In the genomic region with DNA sequence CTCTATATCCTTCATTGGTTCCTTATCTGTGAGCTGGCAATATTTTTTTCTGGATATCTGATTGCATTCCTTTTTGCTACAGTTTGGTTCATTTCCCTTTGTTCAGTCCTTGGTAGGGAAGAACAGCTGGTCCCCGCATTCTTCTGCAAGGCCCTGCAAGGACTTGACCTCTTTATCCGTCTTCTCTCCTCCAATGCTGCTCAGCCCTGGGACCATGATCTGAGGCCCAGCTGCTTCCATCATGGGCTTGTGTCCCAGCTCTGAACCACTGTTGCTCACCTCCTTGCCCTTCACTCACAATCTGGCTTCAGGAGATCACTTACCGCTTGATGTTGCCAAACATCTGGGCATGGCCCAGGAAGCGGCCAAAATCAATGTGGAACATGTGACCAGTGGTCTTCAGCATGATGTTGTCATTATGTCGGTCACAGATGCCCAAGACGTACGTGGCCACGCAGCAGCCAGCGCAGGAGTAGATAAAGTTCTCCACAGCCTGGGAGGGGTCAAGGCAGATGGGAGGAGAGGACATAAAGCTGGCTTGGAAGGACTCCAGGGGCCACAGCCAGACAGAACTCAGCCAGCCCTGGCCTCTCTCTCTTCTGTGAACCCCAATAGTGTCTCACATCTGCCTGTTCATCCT, we compare ENCODE assay signal across 22 cellular contexts. TPM values are rescaled to one million over a fixed set of nuclear protein-coding genes. Genes with fewer than 3 reads are reported as not detected.
DNase-seq lines count a peak whose midpoint lies in the region; ATAC-seq and TF ChIP-seq lines count a peak whose summit lies in the region.
"Had no signal": no experiment of that assay in that cellular context is flagged by ENCODE, and none has a peak within 500 bp of the region (broad histone marks: within the 10 kb centered on the region; RNA-seq: fewer than 3 reads in every experiment).

No MANE protein-coding gene starts in this region.

- whole genome bisulfite sequencing in adrenal gland, 4 donors: 76 to 84% (median 83%) methylated on average over 9 of the region's 9 CpGs

- H3K27ac ChIP-seq in adrenal gland: peak overlapping the region in 2 of 5 donors; percentile 41 to 82
- H3K27ac ChIP-seq: ovary, SJSA1 had no signal

- H3K27me3 Mint-ChIP-seq in natural killer cell treated with Interleukin-12 subunit alpha and Interleukin-12 subunit beta and Interleukin-15 and Interleukin-18, amount 100 ng/mL, for 72 hours: no peaks in the 10 kb centered on the region
- H3K27me3 Mint-ChIP-seq in natural killer cell (ENCODE audit: low read depth in 2 of 2) (no peaks in the 10 kb centered on the region), glutamatergic neuron (ENCODE audit: unreplicated experiment) (peaks cover 12% of the 10 kb centered on the region)

- H3K27ac Mint-ChIP-seq in natural killer cell treated with Interleukin-12 subunit alpha and Interleukin-12 subunit beta and Interleukin-15 and Interleukin-18, amount 100 ng/mL, for 72 hours: peak overlapping the region; percentile 32 to 38
- H3K27ac Mint-ChIP-seq in natural killer cell: no peak overlapping the region
- H3K27ac Mint-ChIP-seq in glutamatergic neuron (ENCODE audit: unreplicated experiment): peak overlapping the region; percentile 34
- H3K27ac Mint-ChIP-seq in stimulated activated effector memory CD8-positive, alpha-beta T cell treated with anti-CD3 and anti-CD28 coated beads, Interleukin-12 subunit alpha, Interleukin-12 subunit beta, amount 100 ng/mL, for 72 hours: peak overlapping the region; percentile 69
- H3K27ac Mint-ChIP-seq: activated CD8-positive, alpha-beta T cell treated with anti-CD3 and anti-CD28 coated beads, Interleukin-2, amount 10 ng/mL, durations not matched to agents 7 days and 5 days; mesothelial cell of epicardium; nephron had no signal

- TF ChIP-seq CTCF in natural killer cell (IDR thresholded peaks at IDR 0.05) (no peak), glutamatergic neuron (IDR thresholded peaks at IDR 0.05; ENCODE audit: partially characterized antibody, unreplicated experiment) (no peak), adrenal gland (IDR thresholded peaks at IDR 0.05) (no peak)

- peaks cover 0 to 40% of the 10 kb centered on the region in 2 donors for H3K36me3 ChIP-seq in adrenal gland (replicated peaks in 1 of 2)
- H3K36me3 ChIP-seq: ovary, SJSA1 had no signal

- H3K27me3 ChIP-seq in adrenal gland: no peaks in the 10 kb centered on the region
- H3K27me3 ChIP-seq: ovary had no signal

- ATAC-seq in natural killer cell treated with Interleukin-12 subunit alpha and Interleukin-12 subunit beta and Interleukin-15 and Interleukin-18, amount 100 ng/mL, for 72 hours: no peak
- no peak for ATAC-seq in natural killer cell
- no peak for ATAC-seq in stimulated activated effector memory CD8-positive, alpha-beta T cell treated with anti-CD3 and anti-CD28 coated beads, Interleukin-12 subunit alpha, Interleukin-12 subunit beta, amount 100 ng/mL, for 72 hours
- ATAC-seq: activated CD8-positive, alpha-beta T cell treated with anti-CD3 and anti-CD28 coated beads, Interleukin-2, amount 10 ng/mL, durations not matched to agents 7 days and 5 days; left lobe of liver had no signal

- no peak overlapping the region for H3K4me3 ChIP-seq in adrenal gland
- H3K4me3 ChIP-seq: ovary, SJSA1 had no signal

- no peaks in the 10 kb centered on the region for H3K9me3 ChIP-seq in adrenal gland (replicated peaks in 1 of 3)
- H3K9me3 ChIP-seq: ovary, SJSA1 had no signal

- peaks cover 13% of the 10 kb centered on the region for H3K36me3 Mint-ChIP-seq in natural killer cell treated with Interleukin-12 subunit alpha and Interleukin-12 subunit beta and Interleukin-15 and Interleukin-18, amount 100 ng/mL, for 72 hours
- peaks cover 17% of the 10 kb centered on the region for H3K36me3 Mint-ChIP-seq in natural killer cell
- peaks cover 30% of the 10 kb centered on the region for H3K36me3 Mint-ChIP-seq in glutamatergic neuron (ENCODE audit: unreplicated experiment)
- H3K36me3 Mint-ChIP-seq in stimulated activated effector memory CD8-positive, alpha-beta T cell treated with anti-CD3 and anti-CD28 coated beads, Interleukin-12 subunit alpha, Interleukin-12 subunit beta, amount 100 ng/mL, for 72 hours: peaks cover 91% of the 10 kb centered on the region

- H3K4me3 Mint-ChIP-seq in natural killer cell treated with Interleukin-12 subunit alpha and Interleukin-12 subunit beta and Interleukin-15 and Interleukin-18, amount 100 ng/mL, for 72 hours: no peak overlapping the region
- no peak overlapping the region for H3K4me3 Mint-ChIP-seq in natural killer cell
- no peak overlapping the region for H3K4me3 Mint-ChIP-seq in glutamatergic neuron (ENCODE audit: unreplicated experiment)
- H3K4me3 Mint-ChIP-seq in stimulated activated effector memory CD8-positive, alpha-beta T cell treated with anti-CD3 and anti-CD28 coated beads, Interleukin-12 subunit alpha, Interleukin-12 subunit beta, amount 100 ng/mL, for 72 hours: no peak overlapping the region
- H3K4me3 Mint-ChIP-seq: activated CD8-positive, alpha-beta T cell treated with anti-CD3 and anti-CD28 coated beads, Interleukin-2, amount 10 ng/mL, durations not matched to agents 7 days and 5 days; CD14-positive monocyte; mesothelial cell of epicardium; nephron had no signal

- peaks cover 0 to 26% of the 10 kb centered on the region in 2 donors for H3K4me1 ChIP-seq in adrenal gland (replicated peaks in 1 of 2)
- H3K4me1 ChIP-seq: SJSA1 had no signal

- H3K4me1 Mint-ChIP-seq in natural killer cell treated with Interleukin-12 subunit alpha and Interleukin-12 subunit beta and Interleukin-15 and Interleukin-18, amount 100 ng/mL, for 72 hours (ENCODE audit: low read depth in 2 of 2): peaks cover 16 to 18% of the 10 kb centered on the region in 2 donors
- H3K4me1 Mint-ChIP-seq in natural killer cell (peaks cover 6 to 7% of the 10 kb centered on the region in 2 donors), glutamatergic neuron (ENCODE audit: low read depth, unreplicated experiment) (peaks cover 14% of the 10 kb centered on the region)
- H3K4me1 Mint-ChIP-seq in stimulated activated effector memory CD8-positive, alpha-beta T cell treated with anti-CD3 and anti-CD28 coated beads, Interleukin-12 subunit alpha, Interleukin-12 subunit beta, amount 100 ng/mL, for 72 hours: peaks cover 44% of the 10 kb centered on the region

- DNase-seq in natural killer cell treated with Interleukin-12 subunit alpha and Interleukin-12 subunit beta and Interleukin-15 and Interleukin-18, amount 100 ng/mL, for 72 hours (ENCODE audit: low spot score): no peak
- DNase-seq in natural killer cell: no peak
- no peak for DNase-seq in glutamatergic neuron
- no peak for DNase-seq in stimulated activated effector memory CD8-positive, alpha-beta T cell treated with anti-CD3 and anti-CD28 coated beads, Interleukin-12 subunit alpha, Interleukin-12 subunit beta, amount 100 ng/mL, for 72 hours (ENCODE audit: low spot score in 2 of 2)
- DNase-seq in adrenal gland: no peak
- no peak for DNase-seq in T-helper 2 cell
- no peak for DNase-seq in NCI-H187 treated with DMSO at 0.1 percent for 48 hours (lab: John Stamatoyannopoulos, UW)
- DNase-seq: activated CD4-positive, CD25-positive, alpha-beta regulatory T cell treated with anti-CD3 and anti-CD28 coated beads, Interleukin-2, amount 50 U/mL, for 72 hours; activated CD8-positive, alpha-beta T cell treated with anti-CD3 and anti-CD28 coated beads, Interleukin-2, amount 10 ng/mL, durations not matched to agents 7 days and 5 days; activated naive CD4-positive, alpha-beta T cell treated with anti-CD3 and anti-CD28 coated beads, Interleukin-2, amount 50 U/mL, for 16 hours; activated T-cell treated with anti-CD3 and anti-CD28 coated beads, Interleukin-2, amount 50 U/mL, for 48 hours; H7; Karpas-422; NCI-H187; NCI-H526 treated with DMSO at 0.1 percent for 48 hours; ovary; T-helper 1 cell had no signal

- intact Hi-C loops in natural killer cell (cut with micrococcal nuclease) (no loop called here), adrenal gland (cut with DNase I) (no loop called here)

- H3K9me3 Mint-ChIP-seq in natural killer cell treated with Interleukin-12 subunit alpha and Interleukin-12 subunit beta and Interleukin-15 and Interleukin-18, amount 100 ng/mL, for 72 hours: no peaks in the 10 kb centered on the region
- no peaks in the 10 kb centered on the region for H3K9me3 Mint-ChIP-seq in natural killer cell
- peaks cover 11% of the 10 kb centered on the region for H3K9me3 Mint-ChIP-seq in glutamatergic neuron (ENCODE audit: unreplicated experiment)
- H3K9me3 Mint-ChIP-seq in stimulated activated effector memory CD8-positive, alpha-beta T cell treated with anti-CD3 and anti-CD28 coated beads, Interleukin-12 subunit alpha, Interleukin-12 subunit beta, amount 100 ng/mL, for 72 hours: no peaks in the 10 kb centered on the region
- H3K9me3 Mint-ChIP-seq: mesothelial cell of epicardium, nephron had no signal

- no peak for TF ChIP-seq POLR2A in adrenal gland (IDR thresholded peaks at IDR 0.05)

RNA-seq across cellular contexts. Expression of gene PPP1R15B, which starts 22.6 kb away (rescaled TPM):
- total RNA-seq in natural killer cell treated with Interleukin-12 subunit alpha and Interleukin-12 subunit beta and Interleukin-15 and Interleukin-18, amount 100 ng/mL, for 72 hours: 10 to 100 TPM; 93.1 to 98.6 TPM
- total RNA-seq in natural killer cell: 100 to 1,000 TPM; 174 to 236 (median 222) TPM
- total RNA-seq in glutamatergic neuron (ENCODE audit: unreplicated experiment): 45.3 TPM
- 10 to 100 TPM; 31.8 to 58.9 (median 45.4) TPM for total RNA-seq in adrenal gland
- 10 to 100 TPM in 1 of 3 donors, 1 to 10 TPM in 2; 6.8 to 29.9 (median 8.6) TPM for polyA plus RNA-seq in adrenal gland

Comparison
In these comparisons a context has a peak if more than half of its experiments do, and no peak if none do; other contexts are left out.
1. H3K27ac Mint-ChIP-seq: peak in natural killer cell treated with Interleukin-12 subunit alpha and Interleukin-12 subunit beta and Interleukin-15 and Interleukin-18, amount 100 ng/mL, for 72 hours (2 of 2), glutamatergic neuron (single experiment) and stimulated activated effector memory CD8-positive, alpha-beta T cell treated with anti-CD3 and anti-CD28 coated beads, Interleukin-12 subunit alpha, Interleukin-12 subunit beta, amount 100 ng/mL, for 72 hours (single experiment); none in natural killer cell (0 of 2).